In the genomic region with DNA sequence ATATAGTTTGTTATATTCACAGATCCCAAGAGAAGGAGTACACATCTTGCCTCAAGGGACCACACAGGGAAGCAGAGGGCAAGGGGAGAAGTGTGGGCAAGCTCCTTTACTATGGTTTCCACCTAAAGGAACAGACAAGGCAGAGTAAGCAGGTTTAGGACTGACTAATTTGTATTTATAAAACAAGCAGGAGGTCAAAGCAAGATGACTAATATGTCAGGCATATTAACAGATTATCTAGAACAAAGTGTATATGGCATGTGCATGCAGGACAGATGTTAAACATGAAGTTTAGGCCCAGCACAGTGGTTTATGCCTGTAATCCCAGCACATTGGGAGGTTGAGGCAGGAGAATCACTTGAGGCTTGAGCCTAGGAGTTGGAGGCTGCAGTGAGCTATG, we compare ENCODE assay signal across 25 cellular contexts. TPM values are rescaled to one million over a fixed set of nuclear protein-coding genes. Genes with fewer than 3 reads are reported as not detected.
"Had no signal": no experiment of that assay in that cellular context is flagged by ENCODE, and none has a peak within 500 bp of the region (broad histone marks: within the 10 kb centered on the region; RNA-seq: fewer than 3 reads in every experiment).

No MANE protein-coding gene starts in this region.

- H3K9me3 ChIP-seq: neutrophil, pancreas, psoas muscle, tibial nerve had no signal

- ATAC-seq: left ventricle myocardium superior; natural killer cell treated with Interleukin-12 subunit alpha and Interleukin-12 subunit beta and Interleukin-15 and Interleukin-18, amount 100 ng/mL, for 72 hours; pancreas; psoas muscle; right cardiac atrium; stimulated activated naive CD8-positive, alpha-beta T cell treated with anti-CD3 and anti-CD28 coated beads, Interleukin-15, amount 100 ng/mL, for 72 hours; WTC11 had no signal

- H3K79me2 ChIP-seq: hepatocyte had no signal

- H3K4me2 ChIP-seq: hepatocyte had no signal

- FAIRE-seq: frontal cortex, pancreas had no signal

- H3K36me3 ChIP-seq: neutrophil, pancreas, tibial nerve had no signal

- DNase-seq: activated CD4-positive, alpha-beta memory T cell treated with anti-CD3 and anti-CD28 coated beads for 36 hours; activated effector memory CD4-positive, alpha-beta T cell treated with Interleukin-2 at 50 U/mL for 16 hours; activated naive CD4-positive, alpha-beta T cell treated with anti-CD3 and anti-CD28 coated beads for 36 hours; activated naive CD8-positive, alpha-beta T cell treated with anti-CD3 and anti-CD28 coated beads, Interleukin-2, amount 10 ng/mL, durations not matched to agents 7 days and 5 days; activated T-cell treated with anti-CD3 and anti-CD28 coated beads, Interleukin-2, amount 50 U/mL, for 48 hours; amniotic stem cell; cerebellar nuclear complex; cortex of kidney; glutamatergic neuron; left ventricle myocardium superior; pancreas; psoas muscle; right cardiac atrium; stimulated activated CD4-positive, alpha-beta T cell treated with anti-CD3 and anti-CD28 coated beads, Interleukin-1b, Interleukin-23, amount 100 ng/mL, for 48 hours; stimulated activated naive CD8-positive, alpha-beta T cell treated with anti-CD3 and anti-CD28 coated beads, Interleukin-15, amount 100 ng/mL, for 72 hours; T1000 had no signal

- H3K4me3 ChIP-seq: hepatocyte, pancreas, psoas muscle, skin epidermis, tibial nerve had no signal

- H3K27ac ChIP-seq: hepatocyte, neutrophil, pancreas, psoas muscle, skin epidermis, tibial nerve had no signal

- H2AFZ ChIP-seq: hepatocyte had no signal

RNA-seq across cellular contexts. Expression of a gene that starts 3.7 kb away (rescaled TPM):
- total RNA-seq: tibial nerve had no signal
- polyA plus RNA-seq: fibroblast of lung, psoas muscle, urinary bladder had no signal
